In the genomic region with DNA sequence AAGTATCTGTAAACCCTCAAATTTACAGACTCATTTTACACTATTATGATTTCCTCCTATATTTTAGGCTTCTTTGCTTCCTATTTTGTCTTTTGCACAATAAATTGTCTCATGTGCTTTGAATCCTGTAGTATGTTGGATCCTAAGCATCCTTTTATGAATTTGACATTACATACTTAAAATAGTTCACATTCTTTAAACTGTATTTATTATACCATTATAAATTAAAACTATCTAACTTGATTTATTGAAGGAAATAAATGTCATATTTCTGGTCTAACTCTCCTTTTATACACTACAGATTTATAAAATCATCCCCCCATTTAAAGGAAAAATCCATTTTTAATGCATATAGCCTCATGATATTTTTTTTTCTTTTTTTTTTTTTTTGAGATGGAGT, we compare ENCODE assay signal across 23 cellular contexts.
"Had no signal": no experiment of that assay in that cellular context is flagged by ENCODE, and none has a peak within 500 bp of the region (broad histone marks: within the 10 kb centered on the region; RNA-seq: fewer than 3 reads in every experiment).

No MANE protein-coding gene starts in this region.

- H3K9me3 ChIP-seq: colonic mucosa, esophagus muscularis mucosa, gastroesophageal sphincter, heart left ventricle, left lung, lower lobe of right lung had no signal

- H3K79me2 ChIP-seq: hepatocyte had no signal

- H3K27ac ChIP-seq: colonic mucosa, esophagus muscularis mucosa, foreskin keratinocyte, gastroesophageal sphincter, heart left ventricle, hepatocyte, left lung, lower lobe of right lung had no signal

- H3K4me3 Mint-ChIP-seq: dendritic cell treated with granulocyte-macrophage colony-stimulating factor and Interleukin-4, amounts not matched to agents 40 ng/mL and 50 ng/mL, for 4 days; effector memory CD8-positive, alpha-beta T cell; endodermal cell; naive thymus-derived CD4-positive, alpha-beta T cell; natural killer cell had no signal

- H3K4me1 Mint-ChIP-seq: naive thymus-derived CD4-positive, alpha-beta T cell; natural killer cell had no signal

- H3K27me3 Mint-ChIP-seq: dendritic cell treated with granulocyte-macrophage colony-stimulating factor and Interleukin-4, amounts not matched to agents 40 ng/mL and 50 ng/mL, for 4 days; effector memory CD8-positive, alpha-beta T cell had no signal

- H3K27ac Mint-ChIP-seq: dendritic cell treated with granulocyte-macrophage colony-stimulating factor and Interleukin-4, amounts not matched to agents 40 ng/mL and 50 ng/mL, for 4 days; effector memory CD8-positive, alpha-beta T cell; endodermal cell; naive thymus-derived CD4-positive, alpha-beta T cell; natural killer cell had no signal

- H3K4me3 ChIP-seq: colonic mucosa, esophagus muscularis mucosa, gastroesophageal sphincter, heart left ventricle, hepatocyte, left lung, lower lobe of right lung had no signal

- ATAC-seq: effector memory CD8-positive, alpha-beta T cell; foreskin keratinocyte; gastroesophageal sphincter; heart left ventricle; left cardiac atrium; left lung; left ventricle myocardium superior; lower lobe of right lung; naive thymus-derived CD4-positive, alpha-beta T cell; natural killer cell had no signal

- DNase-seq: colonic mucosa; cortex of kidney; effector CD8-positive, alpha-beta T cell; effector memory CD8-positive, alpha-beta T cell; endodermal cell; foreskin keratinocyte; heart left ventricle; hypothalamus; left cardiac atrium; left lung; left ventricle myocardium superior; lower lobe of right lung; mesenchymal stem cell; midbrain; naive thymus-derived CD4-positive, alpha-beta T cell; natural killer cell had no signal

- H3K9me3 Mint-ChIP-seq: dendritic cell treated with granulocyte-macrophage colony-stimulating factor and Interleukin-4, amounts not matched to agents 40 ng/mL and 50 ng/mL, for 4 days; effector memory CD8-positive, alpha-beta T cell; endodermal cell; naive thymus-derived CD4-positive, alpha-beta T cell; natural killer cell had no signal

- H3K4me2 ChIP-seq: hepatocyte had no signal

- H3K4me1 ChIP-seq: colonic mucosa, foreskin keratinocyte, gastroesophageal sphincter, left lung had no signal

- H3K36me3 ChIP-seq: colonic mucosa, left lung, lower lobe of right lung had no signal

- H2AFZ ChIP-seq: hepatocyte had no signal

- H3K36me3 Mint-ChIP-seq: natural killer cell had no signal

- FAIRE-seq: frontal cortex, islet of Langerhans, keratinocyte had no signal

- H3K27me3 ChIP-seq: colonic mucosa, esophagus muscularis mucosa, foreskin keratinocyte, gastroesophageal sphincter, heart left ventricle, hepatocyte, left lung had no signal
